Comparison of ENCODE assay signal across 11 cellular contexts in the genomic region with DNA sequence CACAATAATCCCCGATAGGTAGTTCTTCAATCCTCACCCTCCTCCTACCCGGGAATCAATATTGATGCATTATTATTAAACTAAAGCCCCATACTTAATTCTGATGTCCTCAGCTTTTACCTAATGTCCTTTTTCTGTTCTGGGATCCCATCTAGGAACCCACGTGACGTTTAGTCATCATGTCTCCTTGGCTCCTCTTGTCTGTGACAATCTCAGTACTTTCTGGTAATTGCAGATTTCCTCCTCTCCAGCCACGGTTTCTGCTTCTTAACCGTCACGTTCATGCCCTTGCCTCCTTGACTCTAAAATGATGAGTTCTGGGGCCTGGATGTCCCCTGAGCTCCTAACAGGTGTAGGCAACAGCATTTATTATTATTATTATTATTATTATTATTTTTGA. TPM values are rescaled to one million over a fixed set of nuclear protein-coding genes. Genes with fewer than 3 reads are reported as not detected.
DNase-seq lines count a peak whose midpoint lies in the region; TF ChIP-seq lines count a peak whose summit lies in the region.
"Had no signal": no experiment of that assay in that cellular context is flagged by ENCODE, and none has a peak within 500 bp of the region (broad histone marks: within the 10 kb centered on the region; RNA-seq: fewer than 3 reads in every experiment).

No MANE protein-coding gene starts in this region.

- peak; percentile 50 for DNase-seq in HT1080 (ENCODE audit: low read depth)
- no peak for DNase-seq in SK-N-MC (ENCODE audit: low read depth, low spot score)
- DNase-seq in mesenteric fat pad (ENCODE audit: low spot score): peak; percentile 1
- no peak for DNase-seq in neural progenitor cell (ENCODE audit: low spot score)
- no peak for DNase-seq in NCI-H1092 treated with DMSO at 0.1 percent for 48 hours (lab: John Stamatoyannopoulos, UW)
- DNase-seq in GF-D8 (lab: John Stamatoyannopoulos, UW): no peak
- DNase-seq in Calu3: no peak
- DNase-seq: esophagus squamous epithelium had no signal

- H3K9ac ChIP-seq in BLaER1 (no peak overlapping the region), SK-N-MC (ENCODE audit: insufficient read length) (peak overlapping the region; percentile 68), neural progenitor cell (no peak overlapping the region)

- H3K9me3 Mint-ChIP-seq in neural progenitor cell (peaks cover 4% of the 10 kb centered on the region), Calu3 (ENCODE audit: low read depth, unreplicated experiment) (no peaks in the 10 kb centered on the region)
- H3K9me3 Mint-ChIP-seq: activated naive CD4-positive, alpha-beta T cell treated with anti-CD3 and anti-CD28 coated beads for 36 hours had no signal

- peak overlapping the region; percentile 95 for H3K4me2 ChIP-seq in BLaER1
- no peak overlapping the region for H3K4me2 ChIP-seq in neural progenitor cell

- H3K36me3 ChIP-seq in BLaER1: peaks cover 8% of the 10 kb centered on the region
- peaks cover 9% of the 10 kb centered on the region for H3K36me3 ChIP-seq in SK-N-MC (ENCODE audit: insufficient read depth, low read length)
- no peaks in the 10 kb centered on the region for H3K36me3 ChIP-seq in neural progenitor cell
- H3K36me3 ChIP-seq: esophagus squamous epithelium had no signal

- BruUV-seq in Calu3 (replicated peaks; lab: Mats Ljungman, UMichigan): no TSS peak

- H3K27ac Mint-ChIP-seq in neural progenitor cell (no peak overlapping the region), Calu3 (ENCODE audit: unreplicated experiment) (no peak overlapping the region)
- H3K27ac Mint-ChIP-seq: activated naive CD4-positive, alpha-beta T cell treated with anti-CD3 and anti-CD28 coated beads for 36 hours had no signal

- CTCF ChIA-PET in Calu3 (lab: Charles Lee): no interaction called here

- H2AFZ ChIP-seq in neural progenitor cell (replicated peaks): no peak overlapping the region

- peak overlapping the region; percentile 94 for H3K27ac ChIP-seq in BLaER1
- H3K27ac ChIP-seq in SK-N-MC: peak overlapping the region; percentile 92
- H3K27ac ChIP-seq in neural progenitor cell: no peak overlapping the region
- H3K27ac ChIP-seq: esophagus squamous epithelium had no signal

- peaks cover 5% of the 10 kb centered on the region for H3F3A ChIP-seq in neural progenitor cell (ENCODE audit: low read depth)

- H3K36me3 Mint-ChIP-seq in neural progenitor cell: peaks cover 8% of the 10 kb centered on the region
- peaks cover 34% of the 10 kb centered on the region for H3K36me3 Mint-ChIP-seq in Calu3 (ENCODE audit: insufficient read depth, unreplicated experiment)

- no peak for TF ChIP-seq CTCF in neural progenitor cell (IDR thresholded peaks at IDR 0.05)
- no peak for TF ChIP-seq CTCF in Calu3 (IDR thresholded peaks at IDR 0.05; ENCODE audit: unreplicated experiment)

- intact Hi-C loops in Calu3 (cut with micrococcal nuclease; ENCODE audit: unreplicated experiment): no loop called here

- H3K27me3 ChIP-seq in BLaER1 (no peaks in the 10 kb centered on the region), neural progenitor cell (peaks cover 67% of the 10 kb centered on the region)

- H4K20me1 ChIP-seq in BLaER1 (peaks cover 16% of the 10 kb centered on the region), neural progenitor cell (ENCODE audit: low read depth) (peaks cover 12% of the 10 kb centered on the region)

- peaks cover 15% of the 10 kb centered on the region for H3K27me3 Mint-ChIP-seq in neural progenitor cell (ENCODE audit: insufficient read depth, low read depth)
- peaks cover 10% of the 10 kb centered on the region for H3K27me3 Mint-ChIP-seq in Calu3 (ENCODE audit: unreplicated experiment)

- peaks cover 53% of the 10 kb centered on the region for H3K4me1 Mint-ChIP-seq in neural progenitor cell
- H3K4me1 Mint-ChIP-seq in Calu3 (ENCODE audit: low read depth, unreplicated experiment): peaks cover 65% of the 10 kb centered on the region

- H3K4me1 ChIP-seq in BLaER1 (peaks cover 82% of the 10 kb centered on the region), neural progenitor cell (no peaks in the 10 kb centered on the region)

- H3K79me2 ChIP-seq in neural progenitor cell (ENCODE audit: low read depth): peaks cover 9% of the 10 kb centered on the region

- H3K4me3 ChIP-seq in BLaER1 (no peak overlapping the region), SK-N-MC (no peak overlapping the region), neural progenitor cell (no peak overlapping the region)
- H3K4me3 ChIP-seq: esophagus squamous epithelium had no signal

- H3K9me3 ChIP-seq in BLaER1: no peaks in the 10 kb centered on the region
- no peaks in the 10 kb centered on the region for H3K9me3 ChIP-seq in SK-N-MC (ENCODE audit: low read depth, low read length)
- no peaks in the 10 kb centered on the region for H3K9me3 ChIP-seq in neural progenitor cell (ENCODE audit: low read depth)
- H3K9me3 ChIP-seq: esophagus squamous epithelium had no signal

- H3K4me3 Mint-ChIP-seq in neural progenitor cell: no peak overlapping the region
- H3K4me3 Mint-ChIP-seq in Calu3 (ENCODE audit: low read depth, unreplicated experiment): no peak overlapping the region
- H3K4me3 Mint-ChIP-seq: activated naive CD4-positive, alpha-beta T cell treated with anti-CD3 and anti-CD28 coated beads for 36 hours had no signal

RNA-seq across cellular contexts. Expression of gene DGKD, which starts 2.9 kb away (rescaled TPM):
- 14.1 and 14.8 TPM in 2 replicates for total RNA-seq in HT1080 (2014; rRNA removed; shearing (Covaris generic))
- 14.1 and 16.9 TPM in 2 replicates for polyA plus RNA-seq in HT1080 (2015; cell fraction: cytosol; rRNA removed)
- 56.8 and 57.9 TPM in 2 replicates for polyA plus RNA-seq in HT1080 (2015; cell fraction: nucleus; rRNA removed)
- 67.2 TPM for total RNA-seq in mesenteric fat pad
- total RNA-seq in neural progenitor cell (ENCODE audit: low replicate concordance): 10.9 and 22.0 TPM in 2 replicates
- 26.5 and 28.4 TPM in 2 replicates for total RNA-seq in Calu3 (2022)

RNA-seq across cellular contexts. Expression of gene SAG, which starts 43.8 kb away (rescaled TPM):
- total RNA-seq in HT1080 (2014; rRNA removed; shearing (Covaris generic)): not detected in 2 replicates
- polyA plus RNA-seq in HT1080 (2015; cell fraction: cytosol; rRNA removed): not detected in 2 replicates
- polyA plus RNA-seq in HT1080 (2015; cell fraction: nucleus; rRNA removed): not detected in 2 replicates
- total RNA-seq in mesenteric fat pad: not detected
- 0.03 TPM in 1 of 2 replicates, not detected in the other for total RNA-seq in neural progenitor cell (ENCODE audit: low replicate concordance)
- not detected in 2 replicates for total RNA-seq in Calu3 (2022)
- total RNA-seq: esophagus squamous epithelium, mucosa of gallbladder had no signal

Comparison
In these comparisons a context has a peak if more than half of its experiments do, and no peak if none do; other contexts are left out.
1. DNase-seq: peak in HT1080 (single experiment) and mesenteric fat pad (single experiment); none in SK-N-MC (single experiment), neural progenitor cell (single experiment), NCI-H1092 treated with DMSO at 0.1 percent for 48 hours (single experiment), GF-D8 (single experiment) and Calu3 (single experiment).